In genomic region chr12:31051692-31052091, GRCh38 we compare ENCODE assay signal across 8 cellular contexts.
DNase-seq lines count a peak whose midpoint lies in the region; ATAC-seq and TF ChIP-seq lines count a peak whose summit lies in the region.
"Not testable (repeated sequence)": the region's sequence is repeated elsewhere in the genome, so short reads cannot be mapped to it uniquely, and the experiment has no call there.

No MANE protein-coding gene starts in this region.

- not testable (repeated sequence) for H3K4me1 Mint-ChIP-seq in effector memory CD8-positive, alpha-beta T cell (ENCODE audit: low read depth in 2 of 2)

- not testable (repeated sequence) for H3K79me2 ChIP-seq in Loucy (ENCODE audit: insufficient read depth, low read length)

- peak overlapping the region; percentile 21 to 79 for H3K27ac Mint-ChIP-seq in effector memory CD8-positive, alpha-beta T cell

- H3K4me3 Mint-ChIP-seq in effector memory CD8-positive, alpha-beta T cell, result not testable (repeated sequence)

- H3K27me3 Mint-ChIP-seq in effector memory CD8-positive, alpha-beta T cell, result peaks cover 0 to 15% of the 10 kb centered on the region in 2 donors

- H3K36me3 Mint-ChIP-seq in effector memory CD8-positive, alpha-beta T cell (ENCODE audit: insufficient read depth), result not testable (repeated sequence)

- peak in 2 of 3 experiments; percentile 26 to 30 for DNase-seq in activated CD8-positive, alpha-beta memory T cell treated with anti-CD3 and anti-CD28 coated beads for 48 hours (ENCODE audit: low read depth in 2 of 3, low spot score in 2 of 3)
- not testable (repeated sequence) for DNase-seq in effector memory CD8-positive, alpha-beta T cell
- peak; percentile 34 to 75 for DNase-seq in stimulated activated CD8-positive, alpha-beta memory T cell treated with anti-CD3 and anti-CD28 coated beads, Interleukin-7, amount 100 ng/mL, for 48 hours (ENCODE audit: extremely low read depth in 1 of 2, low read depth in 1 of 2)

- H4K20me1 ChIP-seq in Loucy (ENCODE audit: insufficient read depth, low read length, poor library complexity, severe bottlenecking), result not testable (repeated sequence)

- TF ChIP-seq CTCF in Loucy (conservative IDR thresholded peaks at IDR 0.05; ENCODE audit: low read length), result not testable (repeated sequence)

- H3K9me2 ChIP-seq in Loucy (replicated peaks; ENCODE audit: low read depth, low read length), result not testable (repeated sequence)

- H3K9me3 ChIP-seq in Loucy (ENCODE audit: insufficient read depth, low read depth, low read length), result not testable (repeated sequence)

- H3F3A ChIP-seq in Loucy (ENCODE audit: low read depth), result not testable (repeated sequence)

- H3K9me3 Mint-ChIP-seq in effector memory CD8-positive, alpha-beta T cell, result not testable (repeated sequence)

- not testable (repeated sequence) for TF ChIP-seq POLR2A in GM18505 (IDR thresholded peaks at IDR 0.05; ENCODE audit: borderline replicate concordance, extremely low read depth, insufficient read depth, insufficient read length)

- ATAC-seq in GM18505 (IDR thresholded peaks at IDR 0.05; ENCODE audit: unreplicated experiment), result peak; percentile 73
- ATAC-seq in GM19452 (IDR thresholded peaks at IDR 0.05; ENCODE audit: unreplicated experiment), result peak; percentile 82
- peak; percentile 80 for ATAC-seq in HG02610 (IDR thresholded peaks at IDR 0.05; ENCODE audit: unreplicated experiment)
- ATAC-seq in HG03103 (IDR thresholded peaks at IDR 0.05; ENCODE audit: low read depth, unreplicated experiment), result peak; percentile 72
- not testable (repeated sequence) for ATAC-seq in effector memory CD8-positive, alpha-beta T cell (replicated peaks)

- H3K4me1 ChIP-seq in Loucy (ENCODE audit: insufficient read depth, low read length, poor library complexity, severe bottlenecking), result not testable (repeated sequence)

- not testable (repeated sequence) for H3K27me3 ChIP-seq in Loucy (ENCODE audit: insufficient read depth, low read length, poor library complexity, severe bottlenecking)

- not testable (repeated sequence) for H3K36me3 ChIP-seq in Loucy (ENCODE audit: insufficient read depth, low read length)

- peak overlapping the region; percentile 15; the same call in 1 of the 2 replicates for H2AFZ ChIP-seq in Loucy (ENCODE audit: low read length)

- H3K4me2 ChIP-seq in Loucy (ENCODE audit: low read depth, low read length, poor library complexity, severe bottlenecking), result peak overlapping the region; percentile 16

- H3K4me3 ChIP-seq in Loucy (ENCODE audit: low read length, poor library complexity, severe bottlenecking), result not testable (repeated sequence)

- H3K9ac ChIP-seq in Loucy (ENCODE audit: low read depth, low read length, poor library complexity, severe bottlenecking), result not testable (repeated sequence)
